ENCODE assay signal across 1 cellular context in genomic region chr16:86618431-86619262, GRCh38.
TF ChIP-seq lines count a peak whose summit lies in the region.

No MANE protein-coding gene starts in this region.

TF ChIP-seq in GM23338, 12 proteins besides CTCF, POLR2A, EP300 and RAD21 (continued from another document):
- TF ChIP-seq ZNF462 (CRISPR knock-in tag; IDR thresholded peaks at IDR 0.05) (no peak), ETS1 (IDR thresholded peaks at IDR 0.05) (no peak), POLR2AphosphoS5 (IDR thresholded peaks at IDR 0.05; ENCODE audit: low read depth) (no peak), CREB1 (CRISPR knock-in tag; IDR thresholded peaks at IDR 0.05; ENCODE audit: low read depth) (no peak)
